11 cellular contexts compared by ENCODE assay signal in the genomic region with DNA sequence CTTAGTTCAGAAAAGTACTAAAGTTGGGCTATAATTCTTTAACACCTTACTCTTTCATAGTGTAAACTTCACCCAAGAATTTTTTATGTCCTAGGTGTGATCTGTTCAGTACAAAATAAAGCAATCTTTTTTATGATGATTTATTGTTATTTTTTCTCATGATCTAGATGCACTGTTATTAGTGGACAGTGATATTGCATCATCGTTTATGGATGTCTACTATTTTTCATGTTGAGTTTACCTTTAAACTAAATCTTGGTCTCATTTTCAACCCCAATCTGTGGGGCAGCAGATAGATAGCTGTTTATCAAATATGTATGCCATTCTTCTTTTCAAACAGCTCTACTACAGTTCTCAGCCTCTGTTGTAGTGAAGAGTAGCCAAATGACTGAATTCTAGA.
"Had no signal": no experiment of that assay in that cellular context is flagged by ENCODE, and none has a peak within 500 bp of the region (broad histone marks: within the 10 kb centered on the region; RNA-seq: fewer than 3 reads in every experiment).

No MANE protein-coding gene starts in this region.

- H3K4me2 ChIP-seq: GM23338 had no signal

- H3K4me3 ChIP-seq: GM23248, GM23338, HAP-1 had no signal

- H2AFZ ChIP-seq: GM23248, GM23338 had no signal

- H3K9me3 ChIP-seq: HAP-1 had no signal

- H3K9ac ChIP-seq: GM23248 had no signal

- H3K36me3 ChIP-seq: HAP-1 had no signal

- FAIRE-seq: H1, H54 had no signal

- ATAC-seq: GM23338, HCT116 had no signal

- DNase-seq: GM23248, GOT3, H7, H9, HCEC 1CT, HFFc6 had no signal

- H3K27ac ChIP-seq: GM23248 had no signal
